8 cellular contexts compared by ENCODE assay signal in genomic region chr5:176447982-176448608, GRCh38. TPM values are rescaled to one million over a fixed set of nuclear protein-coding genes. Genes with fewer than 3 reads are reported as not detected.
DNase-seq lines count a peak whose midpoint lies in the region; ATAC-seq, FAIRE-seq and TF ChIP-seq lines count a peak whose summit lies in the region.

Gene FAF2, plus strand, starts transcription at chr5:176448385. Its CDS starts 23 bp downstream, at chr5:176448408.

- no peaks in the 10 kb centered on the region for H3K36me3 ChIP-seq in ES-I3 (ENCODE audit: insufficient read depth, low read length)
- H3K36me3 ChIP-seq in RWPE2 (ENCODE audit: low read depth), result peaks cover 30% of the 10 kb centered on the region

- peak within 1 kb of the TSS; percentile 99 for H3K27ac Mint-ChIP-seq in activated T-helper 2 cell treated with anti-CD3 and anti-CD28 coated beads, Interferon-gamma antibody, Interleukin-2, Interleukin-4, amounts not matched to agents 10 μg/mL and 5 μg/mL and 100 μg/mL, durations not matched to agents 14 hours and 24 hours and 36 hours
- H3K27ac Mint-ChIP-seq in naive thymus-derived CD8-positive, alpha-beta T cell, result peak within 1 kb of the TSS; percentile 96 to 99 (median 98)

- peak within 1 kb of the TSS; percentile 85 for H3K9ac ChIP-seq in ES-I3 (ENCODE audit: low read depth, low read length)

- H3K4me3 ChIP-seq in RWPE2 (ENCODE audit: severe bottlenecking) (peak within 1 kb of the TSS; percentile 65), fibroblast of mammary gland (ENCODE audit: control insufficient read depth, low read depth, low read length) (peak within 1 kb of the TSS; percentile 99)

- POLR2A ChIA-PET in naive thymus-derived CD8-positive, alpha-beta T cell (lab: Charles Lee), result interaction anchor here (0.7 to 5.6 kb wide), 15 partner anchors 31 to 199 kb away, joined by 3 to 88 read pairs (median 3); partner anchors contain the start of genes CDHR2, CLTB, RNF44 and TSPAN17

- no peaks in the 10 kb centered on the region for H3K9me3 ChIP-seq in ES-I3 (ENCODE audit: control insufficient read depth, insufficient read depth, low read length)
- H3K9me3 ChIP-seq in RWPE2 (ENCODE audit: severe bottlenecking), result no peaks in the 10 kb centered on the region

- intact Hi-C loops in activated T-helper 2 cell treated with anti-CD3 and anti-CD28 coated beads, Interferon-gamma antibody, Interleukin-2, Interleukin-4, amounts not matched to agents 10 μg/mL and 5 μg/mL and 100 μg/mL, durations not matched to agents 14 hours and 24 hours and 36 hours (cut with micrococcal nuclease), result loop anchor here (1.0 kb wide), 5 partner anchors 12 to 94 kb away; partner anchors contain the start of genes CLTB, HIGD2A, NOP16 and RNF44

- TF ChIP-seq POLR2A in H54 (IDR thresholded peaks at IDR 0.05; ENCODE audit: low read depth, low read length), result peak; percentile 76

- H3K36me3 Mint-ChIP-seq in activated T-helper 2 cell treated with anti-CD3 and anti-CD28 coated beads, Interferon-gamma antibody, Interleukin-2, Interleukin-4, amounts not matched to agents 10 μg/mL and 5 μg/mL and 100 μg/mL, durations not matched to agents 14 hours and 24 hours and 36 hours (ENCODE audit: low read depth), result peaks cover 22% of the 10 kb centered on the region
- peaks cover 0 to 14% (median 0%) of the 10 kb centered on the region in 3 donors for H3K36me3 Mint-ChIP-seq in naive thymus-derived CD8-positive, alpha-beta T cell

- H3K27me3 Mint-ChIP-seq in activated T-helper 2 cell treated with anti-CD3 and anti-CD28 coated beads, Interferon-gamma antibody, Interleukin-2, Interleukin-4, amounts not matched to agents 10 μg/mL and 5 μg/mL and 100 μg/mL, durations not matched to agents 14 hours and 24 hours and 36 hours (ENCODE audit: low read depth), result no peaks in the 10 kb centered on the region
- peaks cover 0 to 3% (median 0%) of the 10 kb centered on the region in 5 donors for H3K27me3 Mint-ChIP-seq in naive thymus-derived CD8-positive, alpha-beta T cell

- peak within 1 kb of the TSS; percentile 96 for H3K4me3 Mint-ChIP-seq in activated T-helper 2 cell treated with anti-CD3 and anti-CD28 coated beads, Interferon-gamma antibody, Interleukin-2, Interleukin-4, amounts not matched to agents 10 μg/mL and 5 μg/mL and 100 μg/mL, durations not matched to agents 14 hours and 24 hours and 36 hours (ENCODE audit: low read depth)
- peak within 1 kb of the TSS; percentile 90 to 100 (median 97) for H3K4me3 Mint-ChIP-seq in naive thymus-derived CD8-positive, alpha-beta T cell

- H3K9me3 Mint-ChIP-seq in activated T-helper 2 cell treated with anti-CD3 and anti-CD28 coated beads, Interferon-gamma antibody, Interleukin-2, Interleukin-4, amounts not matched to agents 10 μg/mL and 5 μg/mL and 100 μg/mL, durations not matched to agents 14 hours and 24 hours and 36 hours, result no peaks in the 10 kb centered on the region
- peaks cover 0 to 5% (median 0%) of the 10 kb centered on the region in 9 donors for H3K9me3 Mint-ChIP-seq in naive thymus-derived CD8-positive, alpha-beta T cell

- no peaks in the 10 kb centered on the region for H3K27me3 ChIP-seq in RWPE2 (ENCODE audit: insufficient read depth, poor library complexity, severe bottlenecking)

- H3K4me1 ChIP-seq in ES-I3 (ENCODE audit: insufficient read depth, low read length) (no peaks in the 10 kb centered on the region), RWPE2 (ENCODE audit: insufficient read depth, poor library complexity, severe bottlenecking) (peaks cover 17% of the 10 kb centered on the region)

- peak; percentile 96 for FAIRE-seq in H54 (lab: Jason Lieb, UNC)

- H3K4me1 Mint-ChIP-seq in activated T-helper 2 cell treated with anti-CD3 and anti-CD28 coated beads, Interferon-gamma antibody, Interleukin-2, Interleukin-4, amounts not matched to agents 10 μg/mL and 5 μg/mL and 100 μg/mL, durations not matched to agents 14 hours and 24 hours and 36 hours (ENCODE audit: low read depth), result peaks cover 23% of the 10 kb centered on the region
- H3K4me1 Mint-ChIP-seq in naive thymus-derived CD8-positive, alpha-beta T cell, result peaks cover 17 to 52% (median 44%) of the 10 kb centered on the region in 4 donors

- peak within 1 kb of the TSS; percentile 85 for H3K27ac ChIP-seq in RWPE2 (ENCODE audit: poor library complexity, severe bottlenecking)

- peak; percentile 93 for ATAC-seq in RWPE2 (ENCODE audit: low read depth)
- peak; percentile 96 to 97 for ATAC-seq in naive thymus-derived CD8-positive, alpha-beta T cell

- DNase-seq in H54 (ENCODE audit: insufficient read length, low spot score), result peak; percentile 92
- peak; percentile 98 for DNase-seq in LoVo (ENCODE audit: low spot score)
- peak; percentile 98 for DNase-seq in RWPE2 (ENCODE audit: low spot score)
- peak; percentile 99 for DNase-seq in activated T-helper 2 cell treated with anti-CD3 and anti-CD28 coated beads, Interferon-gamma antibody, Interleukin-2, Interleukin-4, amounts not matched to agents 10 μg/mL and 5 μg/mL and 100 μg/mL, durations not matched to agents 14 hours and 24 hours and 36 hours (ENCODE audit: low spot score)
- peak; percentile 99 for DNase-seq in fibroblast of mammary gland (ENCODE audit: low read depth)
- DNase-seq in naive thymus-derived CD8-positive, alpha-beta T cell, result peak; percentile 95 to 100 (median 98)
- peak; percentile 94 to 100 (median 98) for DNase-seq in stimulated activated naive CD4-positive, alpha-beta T cell (lab: John Stamatoyannopoulos, UW)

- TF ChIP-seq CTCF in RWPE2 (IDR thresholded peaks at IDR 0.05; ENCODE audit: poor library complexity, severe bottlenecking), result peak; percentile 100
- peak; percentile 63 for TF ChIP-seq CTCF in fibroblast of mammary gland (conservative IDR thresholded peaks at IDR 0.05; ENCODE audit: control insufficient read depth, insufficient read depth, low read depth, low read length)

RNA-seq across cellular contexts. Expression of gene FAF2, which starts in this region (rescaled TPM):
- total RNA-seq in activated T-helper 2 cell treated with anti-CD3 and anti-CD28 coated beads, Interferon-gamma antibody, Interleukin-2, Interleukin-4, amounts not matched to agents 10 μg/mL and 5 μg/mL and 100 μg/mL, durations not matched to agents 14 hours and 24 hours and 36 hours, result 39.4 and 44.1 TPM in 2 replicates
- total RNA-seq in naive thymus-derived CD8-positive, alpha-beta T cell, result 10 to 100 TPM; 34.7 to 37.8 TPM
- 10 to 100 TPM in 2 of 3 donors, 1 to 10 TPM in 1; 9.5 to 12.0 (median 11.4) TPM for polyA plus RNA-seq in naive thymus-derived CD8-positive, alpha-beta T cell

Comparison
In these comparisons a context has a peak if more than half of its experiments do, and no peak if none do; other contexts are left out.
1. Peak in every context shown above with its lines: DNase-seq, ATAC-seq, H3K4me3 ChIP-seq and H3K27ac ChIP-seq.